Comparison of ENCODE assay signal across 1 cellular context in the genomic region with DNA sequence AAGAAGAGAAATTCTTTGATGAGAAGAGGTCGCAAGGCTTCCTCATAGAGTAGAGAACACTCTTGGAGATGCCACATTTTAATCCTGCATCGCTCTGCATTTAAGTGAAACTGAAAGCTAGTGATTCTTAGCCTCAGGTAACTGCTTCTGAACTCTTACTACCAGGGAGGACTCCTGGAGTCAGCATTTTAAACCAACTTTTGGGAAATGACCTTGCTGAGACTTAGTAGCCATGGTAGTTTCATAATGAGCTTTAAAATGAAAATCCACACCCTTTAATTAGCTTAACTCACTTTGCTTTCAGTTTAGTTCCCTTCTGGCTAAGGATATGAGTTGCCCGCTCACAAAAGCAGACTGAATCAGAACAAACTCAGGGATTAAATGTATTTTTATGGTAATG.
TF ChIP-seq lines count a peak whose summit lies in the region.

No MANE protein-coding gene starts in this region.

TF ChIP-seq in IMR-90, 13 proteins besides CTCF, POLR2A, EP300 and RAD21 (continued from another document):
- TF ChIP-seq, protein P1, sequence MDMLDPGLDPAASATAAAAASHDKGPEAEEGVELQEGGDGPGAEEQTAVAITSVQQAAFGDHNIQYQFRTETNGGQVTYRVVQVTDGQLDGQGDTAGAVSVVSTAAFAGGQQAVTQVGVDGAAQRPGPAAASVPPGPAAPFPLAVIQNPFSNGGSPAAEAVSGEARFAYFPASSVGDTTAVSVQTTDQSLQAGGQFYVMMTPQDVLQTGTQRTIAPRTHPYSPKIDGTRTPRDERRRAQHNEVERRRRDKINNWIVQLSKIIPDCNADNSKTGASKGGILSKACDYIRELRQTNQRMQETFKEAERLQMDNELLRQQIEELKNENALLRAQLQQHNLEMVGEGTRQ (IDR thresholded peaks at IDR 0.05; ENCODE audit: low read depth, low read length) = no peak
- TF ChIP-seq CEBPB (IDR thresholded peaks at IDR 0.05; ENCODE audit: low read depth, low read length) (no peak), SMC3 (IDR thresholded peaks at IDR 0.05; ENCODE audit: low read depth, low read length) (no peak), RCOR1 (IDR thresholded peaks at IDR 0.05; ENCODE audit: insufficient replicate concordance, low read length) (no peak), MAFK (IDR thresholded peaks at IDR 0.05; ENCODE audit: low read depth, low read length) (no peak)
